14 cellular contexts compared by ENCODE assay signal in genomic region chr2:160576054-160576499, GRCh38.
DNase-seq lines count a peak whose midpoint lies in the region; ATAC-seq and TF ChIP-seq lines count a peak whose summit lies in the region.
"Had no signal": no experiment of that assay in that cellular context is flagged by ENCODE, and none has a peak within 500 bp of the region (broad histone marks: within the 10 kb centered on the region; RNA-seq: fewer than 3 reads in every experiment).

No MANE protein-coding gene starts in this region.

- no peaks in the 10 kb centered on the region for H3K79me2 ChIP-seq in ACC112 (ENCODE audit: control insufficient read depth, insufficient read depth, low read length, unreplicated experiment)

- TF ChIP-seq CTCF in epithelial cell of esophagus (IDR thresholded peaks at IDR 0.05; ENCODE audit: insufficient read depth, low read depth, low read length, missing control alignments): no peak

- H3K9me3 Mint-ChIP-seq in stimulated activated effector memory CD8-positive, alpha-beta T cell treated with anti-CD3 and anti-CD28 coated beads, Interleukin-12 subunit alpha, Interleukin-12 subunit beta, amount 100 ng/mL, for 72 hours: peaks cover 4% of the 10 kb centered on the region
- peaks cover 11% of the 10 kb centered on the region for H3K9me3 Mint-ChIP-seq in activated naive CD8-positive, alpha-beta T cell treated with anti-CD3 and anti-CD28 coated beads, Interleukin-2, amount 50 U/mL, for 24 hours

- H3K36me3 Mint-ChIP-seq in stimulated activated effector memory CD8-positive, alpha-beta T cell treated with anti-CD3 and anti-CD28 coated beads, Interleukin-12 subunit alpha, Interleukin-12 subunit beta, amount 100 ng/mL, for 72 hours: no peaks in the 10 kb centered on the region
- H3K36me3 Mint-ChIP-seq in activated naive CD8-positive, alpha-beta T cell treated with anti-CD3 and anti-CD28 coated beads, Interleukin-2, amount 50 U/mL, for 24 hours (ENCODE audit: low read depth): no peaks in the 10 kb centered on the region

- DNase-seq in LHCN-M2 (ENCODE audit: low read depth) (peak; percentile 36), epithelial cell of esophagus (ENCODE audit: low read depth) (peak; percentile 72), left lobe of liver (ENCODE audit: low spot score) (no peak), SW480 (ENCODE audit: low spot score) (no peak), NCI-H446 treated with DMSO at 0.1 percent for 48 hours (lab: John Stamatoyannopoulos, UW) (no peak)
- DNase-seq in stimulated activated effector memory CD8-positive, alpha-beta T cell treated with anti-CD3 and anti-CD28 coated beads, Interleukin-12 subunit alpha, Interleukin-12 subunit beta, amount 100 ng/mL, for 72 hours (ENCODE audit: low spot score in 2 of 2): no peak
- no peak for DNase-seq in activated naive CD8-positive, alpha-beta T cell treated with anti-CD3 and anti-CD28 coated beads, Interleukin-2, amount 50 U/mL, for 24 hours
- DNase-seq: activated B cell treated with CpG ODN at 0.5 μM for 24 hours; effector CD4-positive, alpha-beta T cell; nucleus accumbens; SW 1271 had no signal

- H2AFZ ChIP-seq in ACC112 (ENCODE audit: low read length, unreplicated experiment): no peak overlapping the region

- no peak overlapping the region for H3K27ac Mint-ChIP-seq in stimulated activated effector memory CD8-positive, alpha-beta T cell treated with anti-CD3 and anti-CD28 coated beads, Interleukin-12 subunit alpha, Interleukin-12 subunit beta, amount 100 ng/mL, for 72 hours
- H3K27ac Mint-ChIP-seq in activated naive CD8-positive, alpha-beta T cell treated with anti-CD3 and anti-CD28 coated beads, Interleukin-2, amount 50 U/mL, for 24 hours: no peak overlapping the region
- H3K27ac Mint-ChIP-seq: activated B cell treated with CpG ODN at 0.5 μM for 24 hours, memory B cell had no signal

- H3K27ac ChIP-seq in ACC112 (ENCODE audit: low read depth, low read length): peak overlapping the region; percentile 81
- H3K27ac ChIP-seq: KMS-11 had no signal

- peak; percentile 33 for ATAC-seq in left lobe of liver
- no peak for ATAC-seq in stimulated activated effector memory CD8-positive, alpha-beta T cell treated with anti-CD3 and anti-CD28 coated beads, Interleukin-12 subunit alpha, Interleukin-12 subunit beta, amount 100 ng/mL, for 72 hours
- ATAC-seq in activated naive CD8-positive, alpha-beta T cell treated with anti-CD3 and anti-CD28 coated beads, Interleukin-2, amount 50 U/mL, for 24 hours: no peak

- no peak overlapping the region for H3K4me3 Mint-ChIP-seq in stimulated activated effector memory CD8-positive, alpha-beta T cell treated with anti-CD3 and anti-CD28 coated beads, Interleukin-12 subunit alpha, Interleukin-12 subunit beta, amount 100 ng/mL, for 72 hours
- no peak overlapping the region for H3K4me3 Mint-ChIP-seq in activated naive CD8-positive, alpha-beta T cell treated with anti-CD3 and anti-CD28 coated beads, Interleukin-2, amount 50 U/mL, for 24 hours
- H3K4me3 Mint-ChIP-seq: activated B cell treated with CpG ODN at 0.5 μM for 24 hours, memory B cell had no signal

- H3K4me3 ChIP-seq in ACC112 (ENCODE audit: low read depth, low read length) (no peak overlapping the region), epithelial cell of esophagus (ENCODE audit: low read length) (no peak overlapping the region)

- no peaks in the 10 kb centered on the region for H3K27me3 ChIP-seq in ACC112 (ENCODE audit: insufficient read depth, low read length)

- no peaks in the 10 kb centered on the region for H3K27me3 Mint-ChIP-seq in activated naive CD8-positive, alpha-beta T cell treated with anti-CD3 and anti-CD28 coated beads, Interleukin-2, amount 50 U/mL, for 24 hours
- H3K27me3 Mint-ChIP-seq: activated B cell treated with CpG ODN at 0.5 μM for 24 hours had no signal

- no peaks in the 10 kb centered on the region for H3K4me1 Mint-ChIP-seq in stimulated activated effector memory CD8-positive, alpha-beta T cell treated with anti-CD3 and anti-CD28 coated beads, Interleukin-12 subunit alpha, Interleukin-12 subunit beta, amount 100 ng/mL, for 72 hours
- H3K4me1 Mint-ChIP-seq in activated naive CD8-positive, alpha-beta T cell treated with anti-CD3 and anti-CD28 coated beads, Interleukin-2, amount 50 U/mL, for 24 hours: no peaks in the 10 kb centered on the region
- H3K4me1 Mint-ChIP-seq: activated B cell treated with CpG ODN at 0.5 μM for 24 hours, memory B cell had no signal

- no peaks in the 10 kb centered on the region for H3K36me3 ChIP-seq in ACC112 (ENCODE audit: insufficient read depth, low read length)

- peaks cover 30% of the 10 kb centered on the region for H3K4me1 ChIP-seq in ACC112 (ENCODE audit: control insufficient read depth, insufficient read depth, low read length, unreplicated experiment)

Comparison
In these comparisons a context has a peak if more than half of its experiments do, and no peak if none do; other contexts are left out.
1. DNase-seq: peak in LHCN-M2 (single experiment) and epithelial cell of esophagus (single experiment); none in left lobe of liver (single experiment), stimulated activated effector memory CD8-positive, alpha-beta T cell treated with anti-CD3 and anti-CD28 coated beads, Interleukin-12 subunit alpha, Interleukin-12 subunit beta, amount 100 ng/mL, for 72 hours (0 of 2), activated naive CD8-positive, alpha-beta T cell treated with anti-CD3 and anti-CD28 coated beads, Interleukin-2, amount 50 U/mL, for 24 hours (single experiment), SW480 (single experiment) and NCI-H446 treated with DMSO at 0.1 percent for 48 hours (single experiment).